In genomic region chr3:119350114-119350513, GRCh38 we compare ENCODE assay signal across 14 cellular contexts. TPM values are rescaled to one million over a fixed set of nuclear protein-coding genes. Genes with fewer than 3 reads are reported as not detected.
A peak's percentile ranks its signal among the peaks of the same experiment; 100 is the strongest.
DNase-seq lines count a peak whose midpoint lies in the region; ATAC-seq, FAIRE-seq and TF ChIP-seq lines count a peak whose summit lies in the region.
"Had no signal": no experiment of that assay in that cellular context is flagged by ENCODE, and none has a peak within 500 bp of the region (broad histone marks: within the 10 kb centered on the region; RNA-seq: fewer than 3 reads in every experiment).

No MANE protein-coding gene starts in this region.

- dilution Hi-C loops in IMR-90 (cut with HindIII; ENCODE audit: low sequenced_read_pairs, unreplicated experiment), result no loop called here

- no peak overlapping the region for H3K4me2 ChIP-seq in IMR-90 (ENCODE audit: low read depth, low read length)
- H3K4me2 ChIP-seq in HepG2 (ENCODE audit: low read depth, low read length), result no peak overlapping the region

- peaks cover 78% of the 10 kb centered on the region for H3K4me1 Mint-ChIP-seq in endodermal cell

- H3K23ac ChIP-seq in IMR-90 (ENCODE audit: low read depth, low read length), result no peak overlapping the region; the same call in 1 of the 2 replicates

- no peak overlapping the region for H3K4me3 ChIP-seq in IMR-90 (ENCODE audit: insufficient read depth, low read depth, low read length)
- peak overlapping the region; percentile 78 for H3K4me3 ChIP-seq in endodermal cell (ENCODE audit: low read length)
- H3K4me3 ChIP-seq in HepG2 (replicated peaks in 1 of 3; ENCODE audit: insufficient read depth in 1 of 3, low read depth in 2 of 3, low read length in 3 of 3), result no peak overlapping the region
- H3K4me3 ChIP-seq in spleen, result no peak overlapping the region

- ATAC-seq in IMR-90 (ENCODE audit: low read depth), result no peak
- no peak for ATAC-seq in HepG2
- no peak for ATAC-seq in HG02642 (IDR thresholded peaks at IDR 0.05; ENCODE audit: poor library complexity, unreplicated experiment)
- ATAC-seq: PC-3 had no signal

- H2BK5ac ChIP-seq in IMR-90 (ENCODE audit: low read depth, low read length, poor library complexity, severe bottlenecking), result no peak overlapping the region

- peaks cover 11 to 55% of the 10 kb centered on the region in 2 experiments for H3K79me1 ChIP-seq in IMR-90 (ENCODE audit: low read depth in 1 of 2, low read length in 2 of 2)

- POLR2A ChIA-PET in IMR-90 (lab: Charles Lee; ENCODE audit: unreplicated experiment) (no interaction called here), HepG2 (lab: Yijun Ruan, JAX) (no interaction called here)

- no peak overlapping the region for H3K18ac ChIP-seq in IMR-90 (ENCODE audit: low read depth, low read length)

- no peak overlapping the region for H2AFZ ChIP-seq in IMR-90 (replicated peaks; ENCODE audit: low read length, poor library complexity)
- no peak overlapping the region for H2AFZ ChIP-seq in HepG2 (ENCODE audit: low read length)

- H3K4me3 Mint-ChIP-seq in endodermal cell, result peak overlapping the region; percentile 48
- H3K4me3 Mint-ChIP-seq: naive B cell had no signal

- H3K4me1 ChIP-seq in IMR-90 (ENCODE audit: control insufficient read depth, insufficient read depth, low read length) (peaks cover 31% of the 10 kb centered on the region), endodermal cell (ENCODE audit: control insufficient read depth, insufficient read depth, low read length) (peaks cover 40% of the 10 kb centered on the region), HepG2 (ENCODE audit: insufficient read depth, low read length) (no peaks in the 10 kb centered on the region), spleen (peaks cover 19 to 60% (median 38%) of the 10 kb centered on the region in 6 donors)

- intact Hi-C loops in IMR-90 (cut with micrococcal nuclease), result no loop called here
- intact Hi-C loops in HepG2 (cut with micrococcal nuclease; ENCODE audit: unreplicated experiment), result no loop called here
- intact Hi-C loops in spleen (cut with DNase I; ENCODE audit: low total_unique reads), result loop anchor here (10.0 kb wide), 1 partner anchor 75 kb away; no protein-coding TSS in a partner anchor
- intact Hi-C loops in head of caudate nucleus (cut with DNase I), result no loop called here

- no peaks in the 10 kb centered on the region for H3K9me3 Mint-ChIP-seq in endodermal cell
- H3K9me3 Mint-ChIP-seq: naive B cell had no signal

- H3K56ac ChIP-seq in IMR-90 (ENCODE audit: extremely low read depth, insufficient read depth, low read length), result no peak overlapping the region

- no peak overlapping the region; the same call in 1 of the 2 replicates for H2AK5ac ChIP-seq in IMR-90 (ENCODE audit: low read depth, low read length)

- 65% methylated on average over 2 of the region's 10 CpGs; no CpG with 5 or more reads in 1 of the 2 experiments for WGBS in IMR-90 (ENCODE audit: extremely low coverage in 2 of 2, insufficient read length in 1 of 2), 2 experiments
- 7 to 18% methylated on average over 6 to 10 of the region's 10 CpGs for WGBS in endodermal cell (ENCODE audit: insufficient coverage in 1 of 2, insufficient read length in 1 of 2), 2 experiments
- WGBS in HepG2 (ENCODE audit: low lambda C conversion rate), result 30% methylated on average over 10 of the region's 10 CpGs
- 40 to 50% (median 45%) methylated on average over 10 of the region's 10 CpGs for WGBS in spleen, 5 donors

- H2AK9ac ChIP-seq in IMR-90 (replicated peaks; ENCODE audit: low read depth, low read length, poor library complexity), result peak overlapping the region; percentile 59

- TF ChIP-seq POLR2A in IMR-90 (IDR thresholded peaks at IDR 0.05; ENCODE audit: low read depth, low read length) (no peak), HepG2 (IDR thresholded peaks at IDR 0.05; ENCODE audit: insufficient read depth in 1 of 2, low read depth in 2 of 2, low read length in 2 of 2) (no peak), spleen (IDR thresholded peaks at IDR 0.05) (no peak)

- no peak overlapping the region for H4K91ac ChIP-seq in IMR-90 (ENCODE audit: insufficient read depth, low read depth, low read length)

- H3K9me1 ChIP-seq in IMR-90 (ENCODE audit: insufficient read depth, low read length), result peaks cover 22% of the 10 kb centered on the region

- peak overlapping the region; percentile 96 for H3K27ac Mint-ChIP-seq in endodermal cell

- no peak overlapping the region for H3K4ac ChIP-seq in IMR-90 (ENCODE audit: low read depth, low read length)

- no TSS peak for BruUV-seq in IMR-90 (replicated peaks; lab: Mats Ljungman, UMichigan)
- BruUV-seq in HepG2 (replicated peaks; lab: Mats Ljungman, UMichigan), result no TSS peak

- no peaks in the 10 kb centered on the region for H3K79me2 ChIP-seq in HepG2 (ENCODE audit: insufficient read depth, low read length)

- no peaks in the 10 kb centered on the region for H3K36me3 Mint-ChIP-seq in endodermal cell (ENCODE audit: low read depth)
- H3K36me3 Mint-ChIP-seq: naive B cell had no signal

- H4K5ac ChIP-seq in IMR-90 (ENCODE audit: low read depth, low read length), result no peak overlapping the region

- H3K9me3 ChIP-seq in IMR-90 (ENCODE audit: control insufficient read depth, insufficient read depth, low read length), result no peaks in the 10 kb centered on the region
- H3K9me3 ChIP-seq in endodermal cell (ENCODE audit: control insufficient read depth, low read length), result no peaks in the 10 kb centered on the region
- no peaks in the 10 kb centered on the region for H3K9me3 ChIP-seq in HepG2 (ENCODE audit: low read length)
- no peaks in the 10 kb centered on the region for H3K9me3 ChIP-seq in spleen

- CTCF ChIA-PET in IMR-90 (lab: Yijun Ruan, JAX) (interaction anchor here (1.1 kb wide), 1 partner anchor 26 kb away, joined by 3 read pairs; no protein-coding TSS in a partner anchor), HepG2 (lab: Yijun Ruan, JAX; ENCODE audit: low intra/inter-chr PET ratio, low total read pairs) (no interaction called here)

- in situ Hi-C loops in IMR-90 (cut with MboI; ENCODE audit: low sequenced_read_pairs), result loop anchor here (5.0 kb wide), 1 partner anchor 58 kb away; the partner anchor contains the start of gene ARHGAP31
- in situ Hi-C loops in HepG2 (cut with HindIII; ENCODE audit: extremely low pct_ligation_motif_present, low pct_unique_long_range_greater_than_20kb), result no loop called here

- H3K27ac ChIP-seq in IMR-90 (ENCODE audit: insufficient read depth, low read length) (no peak overlapping the region), endodermal cell (ENCODE audit: low read depth, low read length) (peak overlapping the region; percentile 76), HepG2 (ENCODE audit: extremely low read length, insufficient read depth, low read length) (no peak overlapping the region), spleen (peak overlapping the region in 7 of 8 donors; percentile 26 to 62 (median 46))

- no peak overlapping the region for H3K14ac ChIP-seq in IMR-90 (replicated peaks; ENCODE audit: low read depth, low read length)

- H3K27me3 ChIP-seq in IMR-90 (ENCODE audit: control insufficient read depth, insufficient read depth, low read length) (no peaks in the 10 kb centered on the region), endodermal cell (ENCODE audit: control insufficient read depth, insufficient read depth, low read length, poor library complexity, severe bottlenecking) (no peaks in the 10 kb centered on the region), HepG2 (ENCODE audit: control insufficient read depth in 1 of 2, insufficient read depth in 2 of 2, low read length in 2 of 2) (no peaks in the 10 kb centered on the region), spleen (replicated peaks in 1 of 7) (no peaks in the 10 kb centered on the region)

- no peak for TF ChIP-seq CTCF in IMR-90 (conservative IDR thresholded peaks at IDR 0.05; ENCODE audit: low read depth, low read length)
- no peak for TF ChIP-seq CTCF in endodermal cell (conservative IDR thresholded peaks at IDR 0.05)
- no peak for TF ChIP-seq CTCF in HepG2 (CRISPR knock-in tag; IDR thresholded peaks at IDR 0.05)
- no peak for TF ChIP-seq CTCF in spleen (IDR thresholded peaks at IDR 0.05 in 8 of 11, conservative IDR thresholded peaks at IDR 0.05 in 3 of 11)

- H4K20me1 ChIP-seq in IMR-90 (ENCODE audit: insufficient read depth, low read length), result peaks cover 7% of the 10 kb centered on the region; the same call in 1 of the 2 replicates
- no peaks in the 10 kb centered on the region for H4K20me1 ChIP-seq in HepG2 (ENCODE audit: insufficient read depth, low read length)

- no peak overlapping the region for H2BK120ac ChIP-seq in IMR-90 (ENCODE audit: low read depth, low read length)

- no peaks in the 10 kb centered on the region for H3K27me3 Mint-ChIP-seq in endodermal cell (ENCODE audit: insufficient read depth)

- no peak overlapping the region for H2BK20ac ChIP-seq in IMR-90 (ENCODE audit: low read depth, low read length)

- peak overlapping the region in 1 of 2 experiments; percentile 38; a peak in 1 of 4 replicates for H4K8ac ChIP-seq in IMR-90 (ENCODE audit: low read depth in 2 of 2, low read length in 2 of 2)

- DNase-seq in IMR-90 (no peak), endodermal cell (peak; percentile 90), HepG2 (ENCODE audit: low spot score) (no peak), spleen (no peak), head of caudate nucleus (no peak), T-helper 2 cell (no peak)
- DNase-seq in stimulated activated CD4-positive, alpha-beta T cell treated with anti-CD3 and anti-CD28 coated beads, Interleukin-4, amount 100 ng/mL, for 1 hour, result no peak
- DNase-seq: activated T-cell treated with anti-CD3 and anti-CD28 coated beads, Interleukin-2, amount 50 U/mL, for 1 hour; naive B cell; NCI-H187 treated with DMSO at 0.1 percent for 48 hours; PC-3 had no signal

- no peak overlapping the region for H3K9ac ChIP-seq in IMR-90 (ENCODE audit: low read depth, low read length)
- peak overlapping the region; percentile 38 for H3K9ac ChIP-seq in endodermal cell (ENCODE audit: extremely low read depth, low read length, poor library complexity, severe bottlenecking)
- no peak overlapping the region for H3K9ac ChIP-seq in HepG2 (ENCODE audit: insufficient read depth, low read depth, low read length)

- TF ChIP-seq EP300 in HepG2 (IDR thresholded peaks at IDR 0.05; ENCODE audit: low read depth in 2 of 2, low read length in 2 of 2) (no peak), HepG2 (CRISPR knock-in tag; IDR thresholded peaks at IDR 0.05; ENCODE audit: borderline replicate concordance) (no peak)

- FAIRE-seq in HepG2 (lab: Jason Lieb, UNC), result no peak
- FAIRE-seq: frontal cortex, GM12891 had no signal

- H3K36me3 ChIP-seq in IMR-90 (ENCODE audit: control insufficient read depth, insufficient read depth, low read length), result no peaks in the 10 kb centered on the region
- no peaks in the 10 kb centered on the region for H3K36me3 ChIP-seq in endodermal cell (ENCODE audit: control insufficient read depth, insufficient read depth, low read length)
- no peaks in the 10 kb centered on the region for H3K36me3 ChIP-seq in HepG2 (replicated peaks in 1 of 2; ENCODE audit: control insufficient read depth in 1 of 2, insufficient read depth in 2 of 2, low read length in 2 of 2)
- H3K36me3 ChIP-seq in spleen, result no peaks in the 10 kb centered on the region

- TF ChIP-seq RAD21 in IMR-90 (IDR thresholded peaks at IDR 0.05; ENCODE audit: low read length) (no peak), HepG2 (CRISPR knock-in tag; IDR thresholded peaks at IDR 0.05) (no peak)

- no peak overlapping the region for H2BK15ac ChIP-seq in IMR-90 (ENCODE audit: low read depth, low read length)

RNA-seq across cellular contexts. Expression of gene ARHGAP31, which starts 55.9 kb away (rescaled TPM):
- total RNA-seq in IMR-90 (2012; rRNA removed) (6.6 and 7.5 TPM in 2 replicates), endodermal cell (1 to 10 TPM; 2.2 to 2.3 TPM), HepG2 (2016; rRNA removed; fragmentation: Illumina TruSeq; extraction: Trizol) (not detected in 2 replicates), spleen (10 to 100 TPM; 23.6 to 38.0 (median 29.1) TPM)
- polyA plus RNA-seq in IMR-90 (2012; rRNA removed) (7.7 and 8.3 TPM in 2 replicates), HepG2 (2011; rRNA removed) (not detected in 2 replicates), spleen (1 to 10 TPM; 2.0 to 5.2 (median 2.3) TPM)
- 2.2 and 2.4 TPM in 2 replicates for polyA plus RNA-seq in IMR-90 (2012; cell fraction: cytosol; rRNA removed)
- polyA plus RNA-seq in IMR-90 (2012; cell fraction: nucleus; rRNA removed; ENCODE audit: low replicate concordance), result 2.2 and 3.0 TPM in 2 replicates
- 1.5 TPM for polyA plus RNA-seq in endodermal cell (2013, experiment 1 of 2)
- polyA plus RNA-seq in endodermal cell (2013, experiment 2 of 2), result 3.0 TPM
- total RNA-seq in HepG2 (2016; cell fraction: cytosol; rRNA removed; fragmentation: Illumina TruSeq; extraction: Trizol; ENCODE audit: low read depth), result not detected in 2 replicates
- not detected in 2 replicates for total RNA-seq in HepG2 (2016; cell fraction: insoluble cytoplasmic fraction; rRNA removed; fragmentation: Illumina TruSeq; extraction: Trizol)
- not detected in 2 replicates for total RNA-seq in HepG2 (2016; cell fraction: membrane; rRNA removed; fragmentation: Illumina TruSeq; extraction: Trizol)
- total RNA-seq in HepG2 (2016; cell fraction: nucleus; rRNA removed; fragmentation: Illumina TruSeq; extraction: Trizol), result not detected in 2 replicates
- polyA plus RNA-seq in HepG2 (2011; cell fraction: cytosol; rRNA removed), result under 0.01 TPM in 1 of 2 replicates, not detected in the other
- polyA plus RNA-seq in HepG2 (2011; cell fraction: nucleus; rRNA removed), result not detected in 2 replicates
- 0.04 and 0.09 TPM in 2 replicates for polyA plus RNA-seq in HepG2 (2012)
- polyA plus RNA-seq in HepG2 (2016; cell fraction: cytosol; fragmentation: Illumina TruSeq; extraction: Trizol; ENCODE audit: low read depth), result not detected in 2 replicates
- polyA plus RNA-seq in HepG2 (2016; cell fraction: insoluble cytoplasmic fraction; fragmentation: Illumina TruSeq; extraction: Trizol; ENCODE audit: low read depth), result not detected in 2 replicates
- polyA plus RNA-seq in HepG2 (2016; cell fraction: membrane; fragmentation: Illumina TruSeq; extraction: Trizol; ENCODE audit: low read depth), result not detected in 2 replicates
- polyA plus RNA-seq in HepG2 (2016; cell fraction: nucleus; fragmentation: Illumina TruSeq; extraction: Trizol; ENCODE audit: insufficient read depth, low read depth), result not detected in 2 replicates
- 0.12 TPM in 1 of 2 replicates, not detected in the other for polyA minus RNA-seq in HepG2 (2011; rRNA and poly(A)+ RNA removed; ENCODE audit: low replicate concordance)
- not detected in 2 replicates for polyA minus RNA-seq in HepG2 (2011; cell fraction: cytosol; rRNA and poly(A)+ RNA removed)
- polyA minus RNA-seq in HepG2 (2011; cell fraction: nucleus; rRNA and poly(A)+ RNA removed), result not detected in 2 replicates

Comparison
In these comparisons a context has a peak if more than half of its experiments do, and no peak if none do; other contexts are left out.
1. H3K27ac ChIP-seq: peak in endodermal cell (single experiment) and spleen (7 of 8); none in IMR-90 (single experiment) and HepG2 (single experiment).